ENCODE assay signal across 15 cellular contexts in genomic region chr19:33427801-33428626, GRCh38.
"Had no signal": no experiment of that assay in that cellular context is flagged by ENCODE, and none has a peak within 500 bp of the region (broad histone marks: within the 10 kb centered on the region; RNA-seq: fewer than 3 reads in every experiment).

No MANE protein-coding gene starts in this region.

- DNase-seq: activated CD4-positive, alpha-beta T cell treated with anti-CD3 and anti-CD28 coated beads, Interleukin-2, amount 50 U/mL, for 48 hours; activated CD4-positive, CD25-positive, alpha-beta regulatory T cell treated with anti-CD3 and anti-CD28 coated beads, Interleukin-2, amount 50 U/mL, for 72 hours; activated naive CD4-positive, alpha-beta T cell; activated naive CD8-positive, alpha-beta T cell treated with anti-CD3 and anti-CD28 coated beads, Interleukin-2, amount 50 U/mL, for 24 hours; activated T-cell treated with anti-CD3 and anti-CD28 coated beads, Interleukin-2, amount 50 U/mL, for 4 hours; colonic mucosa; naive thymus-derived CD4-positive, alpha-beta T cell; stimulated activated CD4-positive, alpha-beta T cell treated with anti-CD3 and anti-CD28 coated beads, Interleukin-15, amount 100 ng/mL, for 24 hours; stimulated activated CD4-positive, alpha-beta T cell treated with anti-CD3 and anti-CD28 coated beads, Interleukin-4, amount 100 ng/mL, for 24 hours; T-helper 2 cell; upper lobe of left lung had no signal

- H3K9me3 ChIP-seq: colonic mucosa, upper lobe of left lung had no signal

- H3K27me3 Mint-ChIP-seq: activated naive CD8-positive, alpha-beta T cell treated with anti-CD3 and anti-CD28 coated beads, Interleukin-2, amount 50 U/mL, for 24 hours; progenitor cell of endocrine pancreas; stimulated activated naive CD8-positive, alpha-beta T cell treated with anti-CD3 and anti-CD28 coated beads, Interleukin-15, Interleukin-2, amounts not matched to agents 100 ng/mL and 50 ng/mL, for 24 hours had no signal

- H3K4me1 ChIP-seq: colonic mucosa, upper lobe of left lung had no signal

- ATAC-seq: activated naive CD8-positive, alpha-beta T cell treated with anti-CD3 and anti-CD28 coated beads, Interleukin-2, amount 50 U/mL, for 24 hours; activated T-cell treated with anti-CD3 and anti-CD28 coated beads, Interleukin-2, amount 50 U/mL, for 4 hours; naive thymus-derived CD4-positive, alpha-beta T cell had no signal

- H3K9me3 Mint-ChIP-seq: activated naive CD8-positive, alpha-beta T cell treated with anti-CD3 and anti-CD28 coated beads, Interleukin-2, amount 50 U/mL, for 24 hours; activated T-cell treated with anti-CD3 and anti-CD28 coated beads, Interleukin-2, amount 50 U/mL, for 4 hours; stimulated activated naive CD8-positive, alpha-beta T cell treated with anti-CD3 and anti-CD28 coated beads, Interleukin-15, Interleukin-2, amounts not matched to agents 100 ng/mL and 50 ng/mL, for 24 hours had no signal

- H3K4me3 ChIP-seq: cardiac muscle cell, colonic mucosa, lung, upper lobe of left lung had no signal

- H3K27ac Mint-ChIP-seq: activated naive CD8-positive, alpha-beta T cell treated with anti-CD3 and anti-CD28 coated beads, Interleukin-2, amount 50 U/mL, for 24 hours; progenitor cell of endocrine pancreas; stimulated activated naive CD8-positive, alpha-beta T cell treated with anti-CD3 and anti-CD28 coated beads, Interleukin-15, Interleukin-2, amounts not matched to agents 100 ng/mL and 50 ng/mL, for 24 hours had no signal

- H3K27ac ChIP-seq: cardiac muscle cell, colonic mucosa, upper lobe of left lung had no signal

- H3K27me3 ChIP-seq: cardiac muscle cell, colonic mucosa, upper lobe of left lung had no signal

- H3K36me3 ChIP-seq: cardiac muscle cell, colonic mucosa, upper lobe of left lung had no signal

- H3K4me3 Mint-ChIP-seq: activated naive CD8-positive, alpha-beta T cell treated with anti-CD3 and anti-CD28 coated beads, Interleukin-2, amount 50 U/mL, for 24 hours; activated T-cell treated with anti-CD3 and anti-CD28 coated beads, Interleukin-2, amount 50 U/mL, for 4 hours; naive thymus-derived CD4-positive, alpha-beta T cell; stimulated activated naive CD8-positive, alpha-beta T cell treated with anti-CD3 and anti-CD28 coated beads, Interleukin-15, Interleukin-2, amounts not matched to agents 100 ng/mL and 50 ng/mL, for 24 hours had no signal
